ENCODE assay signal across 14 cellular contexts in genomic region chr3:171828852-171829770, GRCh38. TPM values are rescaled to one million over a fixed set of nuclear protein-coding genes. Genes with fewer than 3 reads are reported as not detected.
DNase-seq lines count a peak whose midpoint lies in the region; ATAC-seq and TF ChIP-seq lines count a peak whose summit lies in the region.
"Had no signal": no experiment of that assay in that cellular context is flagged by ENCODE, and none has a peak within 500 bp of the region (broad histone marks: within the 10 kb centered on the region; RNA-seq: fewer than 3 reads in every experiment).

No MANE protein-coding gene starts in this region.

- no peak overlapping the region for H3K4me2 ChIP-seq in PC-3 (ENCODE audit: low read length)
- no peak overlapping the region for H3K4me2 ChIP-seq in GM23338

- no peaks in the 10 kb centered on the region for H3K27me3 ChIP-seq in ACC112 (ENCODE audit: insufficient read depth, low read length)
- no peaks in the 10 kb centered on the region for H3K27me3 ChIP-seq in PC-3 (ENCODE audit: low read length)
- H3K27me3 ChIP-seq in esophagus muscularis mucosa: no peaks in the 10 kb centered on the region
- H3K27me3 ChIP-seq in GM23338 (ENCODE audit: insufficient read depth): no peaks in the 10 kb centered on the region
- H3K27me3 ChIP-seq: tibial nerve had no signal

- intact Hi-C loops in PC-3 (cut with micrococcal nuclease) (loop anchor here (1.0 kb wide), 3 partner anchors 18 to 183 kb away; no protein-coding TSS in a partner anchor), esophagus muscularis mucosa (cut with DNase I) (no loop called here)

- H3K4me1 Mint-ChIP-seq in GM23338: peaks cover 27% of the 10 kb centered on the region

- H3K27me3 Mint-ChIP-seq in GM23338 (ENCODE audit: insufficient read depth, low read depth, poor library complexity): peaks cover 2% of the 10 kb centered on the region

- H4K20me1 ChIP-seq in PC-3 (ENCODE audit: low read length) (no peaks in the 10 kb centered on the region), GM23338 (replicated peaks; ENCODE audit: insufficient read depth) (no peaks in the 10 kb centered on the region)

- TF ChIP-seq POLR2A in esophagus muscularis mucosa (IDR thresholded peaks at IDR 0.05; ENCODE audit: low read depth): no peak

- H3K79me2 ChIP-seq in ACC112 (ENCODE audit: control insufficient read depth, insufficient read depth, low read length, unreplicated experiment) (no peaks in the 10 kb centered on the region), PC-3 (ENCODE audit: low read length) (no peaks in the 10 kb centered on the region), GM23338 (replicated peaks; ENCODE audit: insufficient read depth) (no peaks in the 10 kb centered on the region)

- H3K9me2 ChIP-seq in PC-3 (replicated peaks; ENCODE audit: low read length) (no peaks in the 10 kb centered on the region), GM23338 (ENCODE audit: insufficient read depth) (0 out of 2 replicates have a peak, but pooled peaks cover 4% of the 10 kb centered on the region)

- H3K36me3 Mint-ChIP-seq in GM23338 (ENCODE audit: low read depth): no peaks in the 10 kb centered on the region
- H3K36me3 Mint-ChIP-seq: activated naive CD4-positive, alpha-beta T cell treated with anti-CD3 and anti-CD28 coated beads, Interleukin-2, amount 50 U/mL, for 24 hours; natural killer cell had no signal

- no peak overlapping the region for H3K4me3 Mint-ChIP-seq in GM23338
- H3K4me3 Mint-ChIP-seq: activated naive CD4-positive, alpha-beta T cell treated with anti-CD3 and anti-CD28 coated beads, Interleukin-2, amount 50 U/mL, for 24 hours had no signal

- H3K36me3 ChIP-seq in ACC112 (ENCODE audit: insufficient read depth, low read length) (no peaks in the 10 kb centered on the region), PC-3 (ENCODE audit: low read depth, low read length) (no peaks in the 10 kb centered on the region), esophagus muscularis mucosa (no peaks in the 10 kb centered on the region), GM23338 (ENCODE audit: insufficient read depth) (no peaks in the 10 kb centered on the region)
- H3K36me3 ChIP-seq: tibial nerve had no signal

- DNase-seq in PC-3 (no peak), esophagus muscularis mucosa (ENCODE audit: extremely low spot score) (no peak), omental fat pad (ENCODE audit: low spot score) (no peak), HCEC 1CT (no peak), NCI-H2107 (lab: John Stamatoyannopoulos, UW) (no peak), GM23338 (ENCODE audit: low spot score) (no peak)
- DNase-seq: activated CD8-positive, alpha-beta memory T cell treated with anti-CD3 and anti-CD28 coated beads for 24 hours; DMS79 treated with DMSO at 0.1 percent for 48 hours; natural killer cell had no signal

- H3K27ac ChIP-seq in ACC112 (ENCODE audit: low read depth, low read length) (peak overlapping the region; percentile 71; the same call in 1 of the 2 replicates), PC-3 (ENCODE audit: low read length) (peak overlapping the region; percentile 33), esophagus muscularis mucosa (replicated peaks in 1 of 4) (peak overlapping the region; percentile 46 to 64 (median 55)), GM23338 (ENCODE audit: low read depth) (no peak overlapping the region)

- 85% methylated on average over 5 of the region's 5 CpGs for WGBS in esophagus muscularis mucosa

- TF ChIP-seq CTCF in PC-3 (conservative IDR thresholded peaks at IDR 0.05; ENCODE audit: low read depth, low read length) (no peak), esophagus muscularis mucosa (IDR thresholded peaks at IDR 0.05) (no peak), omental fat pad (IDR thresholded peaks at IDR 0.05) (no peak), GM23338 (conservative IDR thresholded peaks at IDR 0.05; ENCODE audit: low read depth in 2 of 2) (no peak)

- no peak overlapping the region for H3K4me3 ChIP-seq in ACC112 (ENCODE audit: low read depth, low read length)
- H3K4me3 ChIP-seq in PC-3 (ENCODE audit: low read length): no peak overlapping the region
- no peak overlapping the region for H3K4me3 ChIP-seq in esophagus muscularis mucosa
- H3K4me3 ChIP-seq in GM23338: no peak overlapping the region
- H3K4me3 ChIP-seq: tibial nerve had no signal

- peaks cover 67% of the 10 kb centered on the region for H3K4me1 ChIP-seq in ACC112 (ENCODE audit: control insufficient read depth, insufficient read depth, low read length, unreplicated experiment)
- H3K4me1 ChIP-seq in PC-3 (ENCODE audit: insufficient read depth, low read length): peaks cover 43% of the 10 kb centered on the region
- peaks cover 21 to 35% (median 29%) of the 10 kb centered on the region in 4 donors for H3K4me1 ChIP-seq in esophagus muscularis mucosa
- peaks cover 17% of the 10 kb centered on the region for H3K4me1 ChIP-seq in GM23338 (ENCODE audit: insufficient read depth)

- no peak overlapping the region for H3K9ac ChIP-seq in PC-3 (ENCODE audit: low read length)

- CTCF ChIA-PET in PC-3 (lab: Charles Lee): interaction anchor here (0.6 to 1.8 kb wide), 3 partner anchors 40 to 125 kb away, joined by 3 to 19 read pairs (median 4); no protein-coding TSS in a partner anchor

- POLR2A ChIA-PET in PC-3 (lab: Charles Lee; ENCODE audit: unreplicated experiment): interaction anchor here (0.7 kb wide), 3 partner anchors 17 to 115 kb away, joined by 3 to 7 read pairs (median 4); no protein-coding TSS in a partner anchor

- H3F3A ChIP-seq in PC-3 (ENCODE audit: low read length, unreplicated experiment) (no peaks in the 10 kb centered on the region), GM23338 (replicated peaks; ENCODE audit: low read depth) (no peaks in the 10 kb centered on the region)

- H2AFZ ChIP-seq in ACC112 (ENCODE audit: low read length, unreplicated experiment) (no peak overlapping the region), PC-3 (ENCODE audit: low read length) (no peak overlapping the region), GM23338 (no peak overlapping the region)

- ATAC-seq in PC-3: no peak
- peak; percentile 53 for ATAC-seq in omental fat pad (ENCODE audit: low FRiP score)
- no peak for ATAC-seq in GM23338
- no peak for ATAC-seq in HG03354 (IDR thresholded peaks at IDR 0.05; ENCODE audit: poor library complexity, severe bottlenecking, unreplicated experiment)

- BruUV-seq in PC-3 (replicated peaks; lab: Mats Ljungman, UMichigan): no TSS peak

- no peak for TF ChIP-seq EP300 in esophagus muscularis mucosa (IDR thresholded peaks at IDR 0.05)

- H3K9me3 Mint-ChIP-seq in GM23338: no peaks in the 10 kb centered on the region
- H3K9me3 Mint-ChIP-seq: activated naive CD4-positive, alpha-beta T cell treated with anti-CD3 and anti-CD28 coated beads, Interleukin-2, amount 50 U/mL, for 24 hours; natural killer cell had no signal

- H3K9me3 ChIP-seq in PC-3 (ENCODE audit: low read length) (no peaks in the 10 kb centered on the region), esophagus muscularis mucosa (no peaks in the 10 kb centered on the region)
- H3K9me3 ChIP-seq: tibial nerve had no signal

- no peak overlapping the region for H3K27ac Mint-ChIP-seq in GM23338
- H3K27ac Mint-ChIP-seq: activated naive CD4-positive, alpha-beta T cell treated with anti-CD3 and anti-CD28 coated beads, Interleukin-2, amount 50 U/mL, for 24 hours had no signal

TF ChIP-seq in GM23338, 12 proteins besides CTCF, POLR2A, EP300 and RAD21 (continues in another document):
- no peak for TF ChIP-seq ETS1 (IDR thresholded peaks at IDR 0.05)
- no peak for TF ChIP-seq EZH2 (IDR thresholded peaks at IDR 0.05; ENCODE audit: low read depth, unreplicated experiment)
- no peak for TF ChIP-seq NANOG (IDR thresholded peaks at IDR 0.05; ENCODE audit: borderline replicate concordance)
- no peak for TF ChIP-seq CREB1 (CRISPR knock-in tag; IDR thresholded peaks at IDR 0.05; ENCODE audit: low read depth)
- TF ChIP-seq ZNF114 (CRISPR knock-in tag; IDR thresholded peaks at IDR 0.05): no peak
- TF ChIP-seq EZH2phosphoT487 (IDR thresholded peaks at IDR 0.05; ENCODE audit: unreplicated experiment): no peak
- no peak for TF ChIP-seq STAT1 (IDR thresholded peaks at IDR 0.05; ENCODE audit: unreplicated experiment)
- TF ChIP-seq POLR2AphosphoS5 (IDR thresholded peaks at IDR 0.05; ENCODE audit: low read depth): no peak

RNA-seq across cellular contexts. Expression of gene TMEM212, which starts 14.0 kb away (rescaled TPM):
- total RNA-seq in PC-3 (2014; rRNA removed) (not detected in 2 replicates), esophagus muscularis mucosa (not detected), omental fat pad (not detected)
- not detected in 2 replicates for total RNA-seq in GM23338 (2014; rRNA removed; shearing (Covaris generic))
- polyA plus RNA-seq in GM23338 (2016; fragmentation: Nextera tagmentation; extraction: Ambion mirVana): not detected in 2 replicates
- total RNA-seq: kidney epithelial cell, natural killer cell, tibial nerve had no signal

RNA-seq across cellular contexts. Expression of gene PLD1, which starts 18.8 kb away (rescaled TPM):
- 7.3 and 8.3 TPM in 2 replicates for total RNA-seq in PC-3 (2014; rRNA removed)
- total RNA-seq in esophagus muscularis mucosa: 10 to 100 TPM; 12.4 to 21.1 (median 18.5) TPM
- total RNA-seq in omental fat pad: 10 to 100 TPM in 3 of 4 donors, 1 to 10 TPM in 1; 9.7 to 73.3 (median 33.2) TPM
- total RNA-seq in GM23338 (2014; rRNA removed; shearing (Covaris generic)): 2.2 and 6.7 TPM in 2 replicates
- polyA plus RNA-seq in GM23338 (2016; fragmentation: Nextera tagmentation; extraction: Ambion mirVana): 1.4 and 2.0 TPM in 2 replicates
